Comparison of ENCODE assay signal across 15 cellular contexts in the genomic region with DNA sequence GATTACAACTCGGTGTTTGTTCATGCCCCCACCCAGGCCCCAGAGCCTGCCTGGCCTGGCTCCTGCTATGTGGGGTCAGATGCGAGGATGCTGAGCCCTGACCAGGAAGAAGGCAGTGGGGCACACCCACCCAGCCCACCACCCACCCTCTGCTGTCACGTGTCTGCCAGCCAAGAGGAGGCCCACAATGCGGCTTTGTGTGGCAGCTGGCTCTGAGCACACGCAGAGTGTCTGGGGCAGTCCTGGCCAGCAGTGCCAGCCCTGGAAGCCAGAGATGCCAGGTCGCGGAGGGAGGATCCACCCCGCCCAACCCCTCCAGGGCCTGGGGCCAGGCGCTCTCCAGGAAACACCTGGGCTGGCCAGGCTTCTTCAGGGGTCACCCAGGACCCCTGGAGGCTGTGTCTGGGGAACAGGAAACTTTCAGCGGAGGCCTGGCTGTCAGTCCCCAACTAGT. TPM values are rescaled to one million over a fixed set of nuclear protein-coding genes. Genes with fewer than 3 reads are reported as not detected.
A peak's percentile ranks its signal among the peaks of the same experiment; 100 is the strongest.
DNase-seq lines count a peak whose midpoint lies in the region; ATAC-seq lines count a peak whose summit lies in the region.
"Had no signal": no experiment of that assay in that cellular context is flagged by ENCODE, and none has a peak within 500 bp of the region (broad histone marks: within the 10 kb centered on the region; RNA-seq: fewer than 3 reads in every experiment).

No MANE protein-coding gene starts in this region.

- H3K4me1 Mint-ChIP-seq in T-helper 2 cell treated with Interferon-gamma antibody and Interleukin-4, amounts not matched to agents 5 μg/mL and 100 μg/mL, for 36 hours (ENCODE audit: low read depth): peaks cover 17% of the 10 kb centered on the region

- ATAC-seq in HG03139 (IDR thresholded peaks at IDR 0.05; ENCODE audit: unreplicated experiment): no peak
- ATAC-seq: stimulated activated naive CD8-positive, alpha-beta T cell treated with anti-CD3 and anti-CD28 coated beads, Interleukin-15, Interleukin-2, amounts not matched to agents 100 U/mL and 50 U/mL, for 24 hours had no signal

- no peak overlapping the region for H3K27ac Mint-ChIP-seq in T-helper 2 cell treated with Interferon-gamma antibody and Interleukin-4, amounts not matched to agents 5 μg/mL and 100 μg/mL, for 36 hours

- no peaks in the 10 kb centered on the region for H3K9me3 Mint-ChIP-seq in T-helper 2 cell treated with Interferon-gamma antibody and Interleukin-4, amounts not matched to agents 5 μg/mL and 100 μg/mL, for 36 hours
- H3K9me3 Mint-ChIP-seq: CD8-positive, alpha-beta memory T cell had no signal

- no peaks in the 10 kb centered on the region for H3K36me3 Mint-ChIP-seq in T-helper 2 cell treated with Interferon-gamma antibody and Interleukin-4, amounts not matched to agents 5 μg/mL and 100 μg/mL, for 36 hours (ENCODE audit: low read depth)
- H3K36me3 Mint-ChIP-seq: CD8-positive, alpha-beta memory T cell had no signal

- no peak overlapping the region for H3K4me3 Mint-ChIP-seq in T-helper 2 cell treated with Interferon-gamma antibody and Interleukin-4, amounts not matched to agents 5 μg/mL and 100 μg/mL, for 36 hours
- H3K4me3 Mint-ChIP-seq: CD8-positive, alpha-beta memory T cell had no signal

- H3K27me3 Mint-ChIP-seq in T-helper 2 cell treated with Interferon-gamma antibody and Interleukin-4, amounts not matched to agents 5 μg/mL and 100 μg/mL, for 36 hours (ENCODE audit: low read depth): peaks cover 12% of the 10 kb centered on the region

- DNase-seq in COLO668 (lab: John Stamatoyannopoulos, UW; ENCODE audit: unreplicated experiment) (peak; percentile 23), NCI-H2196 treated with DMSO at 0.1 percent for 48 hours (lab: John Stamatoyannopoulos, UW; ENCODE audit: unreplicated experiment) (peak; percentile 7), globus pallidus (ENCODE audit: low spot score) (peak; percentile 98), pons (ENCODE audit: low spot score) (peak; percentile 95), mesenteric fat pad (ENCODE audit: low spot score) (no peak)
- no peak for DNase-seq in T-helper 2 cell treated with Interferon-gamma antibody and Interleukin-4, amounts not matched to agents 5 μg/mL and 100 μg/mL, for 36 hours (ENCODE audit: low spot score)
- no peak for DNase-seq in activated naive CD4-positive, alpha-beta T cell treated with anti-CD3 and anti-CD28 coated beads, Interleukin-2, amount 50 U/mL, for 16 hours
- DNase-seq: CD8-positive, alpha-beta memory T cell; effector CD4-positive, alpha-beta T cell; IMR-90; NCI-H1694; stimulated activated CD4-positive, alpha-beta T cell treated with anti-CD3 and anti-CD28 coated beads, Interleukin-2, amount 100 ng/mL, for 48 hours; stimulated activated naive CD8-positive, alpha-beta T cell treated with anti-CD3 and anti-CD28 coated beads, Interleukin-15, Interleukin-2, amounts not matched to agents 100 U/mL and 50 U/mL, for 24 hours; T1000 had no signal

RNA-seq across cellular contexts. Expression of a gene that starts 26.4 kb away (rescaled TPM):
- 41.8 TPM for total RNA-seq in mesenteric fat pad

Comparison
In these comparisons a context has a peak if more than half of its experiments do, and no peak if none do; other contexts are left out.
1. DNase-seq: peak in COLO668 (single experiment), NCI-H2196 treated with DMSO at 0.1 percent for 48 hours (single experiment), globus pallidus (single experiment) and pons (single experiment); none in mesenteric fat pad (single experiment), T-helper 2 cell treated with Interferon-gamma antibody and Interleukin-4, amounts not matched to agents 5 μg/mL and 100 μg/mL, for 36 hours (single experiment) and activated naive CD4-positive, alpha-beta T cell treated with anti-CD3 and anti-CD28 coated beads, Interleukin-2, amount 50 U/mL, for 16 hours (single experiment).